15 cellular contexts compared by ENCODE assay signal in the genomic region with DNA sequence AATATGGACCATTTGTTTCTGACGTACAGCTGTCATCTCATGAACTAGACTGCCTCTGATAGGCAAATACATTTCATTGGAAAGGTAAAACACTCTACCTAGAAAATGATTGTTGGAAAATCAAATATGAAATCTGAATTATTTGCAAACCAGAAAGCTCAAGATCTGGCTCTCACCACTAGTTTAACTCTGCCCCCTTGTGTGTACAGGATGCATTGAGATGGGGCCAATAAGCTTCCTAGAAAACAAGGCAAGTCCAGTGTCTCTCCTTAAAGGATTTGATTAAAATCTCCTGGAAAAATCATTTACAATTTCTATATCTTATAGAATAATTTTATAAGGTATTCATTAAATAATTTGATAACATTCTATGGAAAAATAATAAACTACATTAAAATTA.
DNase-seq lines count a peak whose midpoint lies in the region; ATAC-seq and TF ChIP-seq lines count a peak whose summit lies in the region.
"Had no signal": no experiment of that assay in that cellular context is flagged by ENCODE, and none has a peak within 500 bp of the region (broad histone marks: within the 10 kb centered on the region; RNA-seq: fewer than 3 reads in every experiment).

No MANE protein-coding gene starts in this region.

- H3K27ac ChIP-seq in left ventricle myocardium inferior (replicated peaks) (no peak overlapping the region), upper lobe of right lung (no peak overlapping the region)
- H3K27ac ChIP-seq: parathyroid adenoma, SJSA1 had no signal

- H3K4me3 ChIP-seq in left ventricle myocardium inferior = no peak overlapping the region
- H3K4me3 ChIP-seq in fibroblast of the aortic adventitia (ENCODE audit: low read depth, low read length) = no peak overlapping the region
- no peak overlapping the region for H3K4me3 ChIP-seq in upper lobe of right lung
- H3K4me3 ChIP-seq: SJSA1 had no signal

- ATAC-seq in Right ventricle myocardium superior (ENCODE audit: poor library complexity) (no peak), upper lobe of right lung (no peak), HG02678 (IDR thresholded peaks at IDR 0.05; ENCODE audit: unreplicated experiment) (no peak), GM19023 (IDR thresholded peaks at IDR 0.05; ENCODE audit: unreplicated experiment) (no peak)

- intact Hi-C loops in left ventricle myocardium inferior (cut with micrococcal nuclease) (no loop called here), Right ventricle myocardium superior (cut with DNase I) (no loop called here), upper lobe of right lung (cut with DNase I) (no loop called here)

- H3K9me3 ChIP-seq in left ventricle myocardium inferior (replicated peaks) = peaks cover 8% of the 10 kb centered on the region
- H3K9me3 ChIP-seq in upper lobe of right lung = no peaks in the 10 kb centered on the region
- H3K9me3 ChIP-seq: SJSA1 had no signal

- TF ChIP-seq CTCF in left ventricle myocardium inferior (IDR thresholded peaks at IDR 0.05; ENCODE audit: borderline replicate concordance) = peak; percentile 44
- TF ChIP-seq CTCF in fibroblast of the aortic adventitia (IDR thresholded peaks at IDR 0.05; ENCODE audit: insufficient read depth, low read length) = peak; percentile 45
- peak; percentile 23 for TF ChIP-seq CTCF in upper lobe of right lung (IDR thresholded peaks at IDR 0.05)

- no peaks in the 10 kb centered on the region for H3K4me1 ChIP-seq in left ventricle myocardium inferior
- H3K4me1 ChIP-seq in upper lobe of right lung = no peaks in the 10 kb centered on the region
- H3K4me1 ChIP-seq: parathyroid adenoma, SJSA1 had no signal

- in situ Hi-C loops in SK-MEL-5 (cut with HindIII; ENCODE audit: low pct_unique_long_range_greater_than_20kb, low sequenced_read_pairs) = no loop called here

- H3K36me3 ChIP-seq in left ventricle myocardium inferior = no peaks in the 10 kb centered on the region
- no peaks in the 10 kb centered on the region for H3K36me3 ChIP-seq in upper lobe of right lung
- H3K36me3 ChIP-seq: SJSA1 had no signal

- DNase-seq in left ventricle myocardium inferior (no peak), Right ventricle myocardium superior (no peak), SK-MEL-5 (ENCODE audit: low read depth, low spot score) (peak; percentile 55), fibroblast of the aortic adventitia (ENCODE audit: low read depth) (peak; percentile 11), upper lobe of right lung (no peak), SKM-1 (lab: John Stamatoyannopoulos, UW; ENCODE audit: unreplicated experiment) (no peak)
- DNase-seq: activated CD4-positive, CD25-positive, alpha-beta regulatory T cell treated with anti-CD3 and anti-CD28 coated beads, Interleukin-2, amount 50 U/mL, for 72 hours; activated T-cell treated with anti-CD3 and anti-CD28 coated beads, Interleukin-2, amount 50 U/mL, for 48 hours; anterior cingulate cortex; hypothalamus; NCI-H1436 treated with DMSO at 0.1 percent for 48 hours had no signal

- H3K27me3 ChIP-seq in left ventricle myocardium inferior (ENCODE audit: low read depth) (no peaks in the 10 kb centered on the region), upper lobe of right lung (no peaks in the 10 kb centered on the region)
- H3K27me3 ChIP-seq: SJSA1 had no signal

Comparison
In these comparisons a context has a peak if more than half of its experiments do, and no peak if none do; other contexts are left out.
1. DNase-seq: peak in SK-MEL-5 (single experiment) and fibroblast of the aortic adventitia (single experiment); none in left ventricle myocardium inferior (single experiment), Right ventricle myocardium superior (single experiment), upper lobe of right lung (single experiment) and SKM-1 (single experiment).
2. Peak in every context shown above with its lines, with median percentiles within 50 percentile points of each other: CTCF ChIP-seq.